ENCODE assay signal across 16 cellular contexts in genomic region chr2:232097260-232097659, GRCh38.
A peak's percentile ranks its signal among the peaks of the same experiment; 100 is the strongest.
DNase-seq lines count a peak whose midpoint lies in the region; ATAC-seq and TF ChIP-seq lines count a peak whose summit lies in the region.
"Had no signal": no experiment of that assay in that cellular context is flagged by ENCODE, and none has a peak within 500 bp of the region (broad histone marks: within the 10 kb centered on the region; RNA-seq: fewer than 3 reads in every experiment).

No MANE protein-coding gene starts in this region.

- DNase-seq in activated CD8-positive, alpha-beta T cell treated with anti-CD3 and anti-CD28 coated beads, Interleukin-2, amount 10 ng/mL, durations not matched to agents 7 days and 5 days = no peak
- no peak for DNase-seq in activated CD8-positive, alpha-beta T cell treated with anti-CD3 and anti-CD28 coated beads for 36 hours
- DNase-seq in SJCRH30 = peak; percentile 12 to 22
- DNase-seq in esophagus squamous epithelium (lab: John Stamatoyannopoulos, UW) = no peak
- no peak for DNase-seq in suprapubic skin (ENCODE audit: low spot score in 2 of 2)
- DNase-seq in effector CD4-positive, alpha-beta T cell = no peak
- DNase-seq in CD1c-positive myeloid dendritic cell (ENCODE audit: extremely low spot score) = no peak
- DNase-seq in stimulated activated naive B cell treated with anti-CD40 and anti-IgM and Interleukin-4, amounts not matched to agents 10 μg/mL and 1 μg/mL and 100 μg/mL, for 72 hours = no peak
- DNase-seq: ACHN; C1 segment of cervical spinal cord; CD4-positive, alpha-beta memory T cell; DMS79; EL had no signal

- peaks cover 13% of the 10 kb centered on the region for H3K4me1 Mint-ChIP-seq in activated CD8-positive, alpha-beta T cell treated with anti-CD3 and anti-CD28 coated beads, Interleukin-2, amount 10 ng/mL, durations not matched to agents 7 days and 5 days (ENCODE audit: low read depth)
- no peaks in the 10 kb centered on the region for H3K4me1 Mint-ChIP-seq in activated CD8-positive, alpha-beta T cell treated with anti-CD3 and anti-CD28 coated beads for 36 hours (ENCODE audit: low read depth)
- peaks cover 4 to 5% of the 10 kb centered on the region in 2 donors for H3K4me1 Mint-ChIP-seq in stimulated activated naive B cell treated with anti-CD40 and anti-IgM and Interleukin-4, amounts not matched to agents 10 μg/mL and 1 μg/mL and 100 μg/mL, for 72 hours

- POLR2A ChIA-PET in activated CD8-positive, alpha-beta T cell treated with anti-CD3 and anti-CD28 coated beads, Interleukin-2, amount 10 ng/mL, durations not matched to agents 7 days and 5 days (lab: Charles Lee) = no interaction called here
- POLR2A ChIA-PET in activated CD8-positive, alpha-beta T cell treated with anti-CD3 and anti-CD28 coated beads for 36 hours (lab: Charles Lee) = no interaction called here

- no peak for TF ChIP-seq CTCF in activated CD8-positive, alpha-beta T cell treated with anti-CD3 and anti-CD28 coated beads for 36 hours (IDR thresholded peaks at IDR 0.05)
- TF ChIP-seq CTCF in esophagus squamous epithelium (IDR thresholded peaks at IDR 0.05) = no peak
- TF ChIP-seq CTCF in suprapubic skin (IDR thresholded peaks at IDR 0.05) = no peak

- CTCF ChIA-PET in activated CD8-positive, alpha-beta T cell treated with anti-CD3 and anti-CD28 coated beads, Interleukin-2, amount 10 ng/mL, durations not matched to agents 7 days and 5 days (lab: Charles Lee) = no interaction called here
- CTCF ChIA-PET in activated CD8-positive, alpha-beta T cell treated with anti-CD3 and anti-CD28 coated beads for 36 hours (lab: Charles Lee) = no interaction called here

- no peaks in the 10 kb centered on the region for H3K27me3 Mint-ChIP-seq in activated CD8-positive, alpha-beta T cell treated with anti-CD3 and anti-CD28 coated beads, Interleukin-2, amount 10 ng/mL, durations not matched to agents 7 days and 5 days (ENCODE audit: low read depth)
- H3K27me3 Mint-ChIP-seq in activated CD8-positive, alpha-beta T cell treated with anti-CD3 and anti-CD28 coated beads for 36 hours = no peaks in the 10 kb centered on the region
- no peaks in the 10 kb centered on the region for H3K27me3 Mint-ChIP-seq in stimulated activated naive B cell treated with anti-CD40 and anti-IgM and Interleukin-4, amounts not matched to agents 10 μg/mL and 1 μg/mL and 100 μg/mL, for 72 hours
- H3K27me3 Mint-ChIP-seq: B cell; CD4-positive, alpha-beta memory T cell had no signal

- H3K9me3 ChIP-seq in SJCRH30 (replicated peaks) (peaks cover 17% of the 10 kb centered on the region), esophagus squamous epithelium (peaks cover 0 to 8% (median 2%) of the 10 kb centered on the region in 3 donors), suprapubic skin (peaks cover 8% of the 10 kb centered on the region)
- H3K9me3 ChIP-seq: HAP-1 had no signal

- 92 to 100% methylated on average over 1 of the region's 1 CpG for WGBS in esophagus squamous epithelium, 2 donors
- WGBS in suprapubic skin = 92% methylated on average over 1 of the region's 1 CpG

- H3K4me1 ChIP-seq in SJCRH30 (no peaks in the 10 kb centered on the region; the same call in 1 of the 2 replicates), esophagus squamous epithelium (peaks cover 0 to 10% (median 0%) of the 10 kb centered on the region in 3 donors), suprapubic skin (no peaks in the 10 kb centered on the region)
- H3K4me1 ChIP-seq: HAP-1 had no signal

- peaks cover 34% of the 10 kb centered on the region for H3K9me3 Mint-ChIP-seq in activated CD8-positive, alpha-beta T cell treated with anti-CD3 and anti-CD28 coated beads, Interleukin-2, amount 10 ng/mL, durations not matched to agents 7 days and 5 days (ENCODE audit: insufficient read depth)
- peaks cover 19% of the 10 kb centered on the region for H3K9me3 Mint-ChIP-seq in activated CD8-positive, alpha-beta T cell treated with anti-CD3 and anti-CD28 coated beads for 36 hours
- H3K9me3 Mint-ChIP-seq in stimulated activated naive B cell treated with anti-CD40 and anti-IgM and Interleukin-4, amounts not matched to agents 10 μg/mL and 1 μg/mL and 100 μg/mL, for 72 hours = peaks cover 21 to 31% of the 10 kb centered on the region in 2 donors

- intact Hi-C loops in activated CD8-positive, alpha-beta T cell treated with anti-CD3 and anti-CD28 coated beads for 36 hours (cut with micrococcal nuclease) = no loop called here
- intact Hi-C loops in esophagus squamous epithelium (cut with DNase I) = no loop called here

- H3K27ac ChIP-seq in SJCRH30 (no peak overlapping the region), esophagus squamous epithelium (peak overlapping the region in 3 of 4 donors; percentile 57 to 71 (median 62)), suprapubic skin (peak overlapping the region; percentile 3)
- H3K27ac ChIP-seq: HL-60 had no signal

- TF ChIP-seq POLR2A in esophagus squamous epithelium (IDR thresholded peaks at IDR 0.05) = no peak
- no peak for TF ChIP-seq POLR2A in suprapubic skin (IDR thresholded peaks at IDR 0.05)

- H3K4me3 ChIP-seq in SJCRH30 (no peak overlapping the region), esophagus squamous epithelium (no peak overlapping the region), suprapubic skin (no peak overlapping the region)
- H3K4me3 ChIP-seq: HAP-1 had no signal

- H3K27me3 ChIP-seq in SJCRH30 (no peaks in the 10 kb centered on the region), esophagus squamous epithelium (no peaks in the 10 kb centered on the region), suprapubic skin (no peaks in the 10 kb centered on the region)

- H3K36me3 ChIP-seq in SJCRH30 (peaks cover 4% of the 10 kb centered on the region; the same call in 1 of the 2 replicates), esophagus squamous epithelium (peaks cover 0 to 24% (median 0%) of the 10 kb centered on the region in 3 donors), suprapubic skin (peaks cover 20% of the 10 kb centered on the region)
- H3K36me3 ChIP-seq: HAP-1 had no signal

- TF ChIP-seq EP300 in suprapubic skin (IDR thresholded peaks at IDR 0.05) = no peak

- ATAC-seq in activated CD8-positive, alpha-beta T cell treated with anti-CD3 and anti-CD28 coated beads, Interleukin-2, amount 10 ng/mL, durations not matched to agents 7 days and 5 days = peak; percentile 30
- no peak for ATAC-seq in activated CD8-positive, alpha-beta T cell treated with anti-CD3 and anti-CD28 coated beads for 36 hours
- ATAC-seq in stimulated activated naive B cell treated with anti-CD40 and anti-IgM and Interleukin-4, amounts not matched to agents 10 μg/mL and 1 μg/mL and 100 μg/mL, for 72 hours (replicated peaks) = no peak

- no peak overlapping the region for H3K4me3 Mint-ChIP-seq in activated CD8-positive, alpha-beta T cell treated with anti-CD3 and anti-CD28 coated beads, Interleukin-2, amount 10 ng/mL, durations not matched to agents 7 days and 5 days
- H3K4me3 Mint-ChIP-seq in activated CD8-positive, alpha-beta T cell treated with anti-CD3 and anti-CD28 coated beads for 36 hours = no peak overlapping the region
- H3K4me3 Mint-ChIP-seq in stimulated activated naive B cell treated with anti-CD40 and anti-IgM and Interleukin-4, amounts not matched to agents 10 μg/mL and 1 μg/mL and 100 μg/mL, for 72 hours = no peak overlapping the region
- H3K4me3 Mint-ChIP-seq: B cell; CD4-positive, alpha-beta memory T cell had no signal

- peak overlapping the region; percentile 59 for H3K27ac Mint-ChIP-seq in activated CD8-positive, alpha-beta T cell treated with anti-CD3 and anti-CD28 coated beads, Interleukin-2, amount 10 ng/mL, durations not matched to agents 7 days and 5 days
- no peak overlapping the region for H3K27ac Mint-ChIP-seq in activated CD8-positive, alpha-beta T cell treated with anti-CD3 and anti-CD28 coated beads for 36 hours
- H3K27ac Mint-ChIP-seq in stimulated activated naive B cell treated with anti-CD40 and anti-IgM and Interleukin-4, amounts not matched to agents 10 μg/mL and 1 μg/mL and 100 μg/mL, for 72 hours = no peak overlapping the region
- H3K27ac Mint-ChIP-seq: B cell had no signal

- H3K36me3 Mint-ChIP-seq in activated CD8-positive, alpha-beta T cell treated with anti-CD3 and anti-CD28 coated beads, Interleukin-2, amount 10 ng/mL, durations not matched to agents 7 days and 5 days (ENCODE audit: low read depth) = peaks cover 43% of the 10 kb centered on the region
- H3K36me3 Mint-ChIP-seq in activated CD8-positive, alpha-beta T cell treated with anti-CD3 and anti-CD28 coated beads for 36 hours (ENCODE audit: low read depth) = peaks cover 48% of the 10 kb centered on the region
- H3K36me3 Mint-ChIP-seq in stimulated activated naive B cell treated with anti-CD40 and anti-IgM and Interleukin-4, amounts not matched to agents 10 μg/mL and 1 μg/mL and 100 μg/mL, for 72 hours = peaks cover 52 to 70% of the 10 kb centered on the region in 2 donors

Comparison
In these comparisons a context has a peak if more than half of its experiments do, and no peak if none do; other contexts are left out.
1. DNase-seq: peak in SJCRH30 (2 of 2); none in activated CD8-positive, alpha-beta T cell treated with anti-CD3 and anti-CD28 coated beads, Interleukin-2, amount 10 ng/mL, durations not matched to agents 7 days and 5 days (single experiment), activated CD8-positive, alpha-beta T cell treated with anti-CD3 and anti-CD28 coated beads for 36 hours (single experiment), esophagus squamous epithelium (single experiment), suprapubic skin (0 of 2), effector CD4-positive, alpha-beta T cell (single experiment), CD1c-positive myeloid dendritic cell (single experiment) and stimulated activated naive B cell treated with anti-CD40 and anti-IgM and Interleukin-4, amounts not matched to agents 10 μg/mL and 1 μg/mL and 100 μg/mL, for 72 hours (single experiment).